1 cellular context compared by ENCODE assay signal in genomic region chr15:63870403-63871209, GRCh38.
TF ChIP-seq lines count a peak whose summit lies in the region.

No MANE protein-coding gene starts in this region.

TF ChIP-seq in K562, 482 proteins besides CTCF, POLR2A, EP300 and RAD21 (continued from another document and continues in another):
- TF ChIP-seq FOXO4 (CRISPR knock-in tag; IDR thresholded peaks at IDR 0.05) (no peak), ZNF41 (CRISPR knock-in tag; conservative IDR thresholded peaks at IDR 0.05) (no peak), ZNF165 (CRISPR knock-in tag; IDR thresholded peaks at IDR 0.05; ENCODE audit: borderline replicate concordance) (0 out of 2 replicates have a peak, but pooled peaks have one; percentile 44), GABPB1 (CRISPR knock-in tag; IDR thresholded peaks at IDR 0.05) (peak; percentile 76), HINFP (tag; conservative IDR thresholded peaks at IDR 0.05; ENCODE audit: low read depth) (no peak; the same call in 1 of the 2 replicates), GTF2B (IDR thresholded peaks at IDR 0.05; ENCODE audit: extremely low read depth, insufficient read length) (no peak), ZBTB26 (CRISPR knock-in tag; IDR thresholded peaks at IDR 0.05) (no peak), NR2C2 (CRISPR knock-in tag; IDR thresholded peaks at IDR 0.05) (peak; percentile 89), NR2C2 (tag; IDR thresholded peaks at IDR 0.05) (no peak), EHMT2 (IDR thresholded peaks at IDR 0.05) (peak; percentile 100), AFF1 (IDR thresholded peaks at IDR 0.05; ENCODE audit: low read depth in 1 of 2, partially characterized antibody in 2 of 2) (peak in 1 of 2 experiments; percentile 99), PHTF2 (CRISPR knock-in tag; IDR thresholded peaks at IDR 0.05) (no peak), ZNF384 (IDR thresholded peaks at IDR 0.05; ENCODE audit: low read depth, low read length) (no peak), FOXJ3 (CRISPR knock-in tag; IDR thresholded peaks at IDR 0.05) (no peak; the same call in 1 of the 2 replicates), MNT (conservative IDR thresholded peaks at IDR 0.05) (peak; percentile 76 to 91), NKRF (IDR thresholded peaks at IDR 0.05; ENCODE audit: borderline replicate concordance) (peak; percentile 84; the same call in 1 of the 2 replicates), NR4A1 (CRISPR knock-in tag; IDR thresholded peaks at IDR 0.05) (no peak), NR4A1 (tag; IDR thresholded peaks at IDR 0.05) (no peak), ZBTB11 (CRISPR knock-in tag; IDR thresholded peaks at IDR 0.05) (peak in 1 of 3 experiments; percentile 72; a peak in 1 of 6 replicates), ZBTB1 (CRISPR knock-in tag; IDR thresholded peaks at IDR 0.05; ENCODE audit: borderline replicate concordance, low read depth) (peak; percentile 73; the same call in 1 of the 2 replicates), MEIS2 (IDR thresholded peaks at IDR 0.05; ENCODE audit: partially characterized antibody) (peak; percentile 72), ETS1 (conservative IDR thresholded peaks at IDR 0.05; ENCODE audit: control insufficient read depth, low read depth, low read length) (peak; percentile 47; the same call in 1 of the 2 replicates), RERE (CRISPR knock-in tag; IDR thresholded peaks at IDR 0.05; ENCODE audit: borderline replicate concordance) (peak; percentile 70; the same call in 1 of the 2 replicates), THRA (IDR thresholded peaks at IDR 0.05) (no peak), GTF2E2 (tag; IDR thresholded peaks at IDR 0.05) (no peak), ZNF79 (CRISPR knock-in tag; IDR thresholded peaks at IDR 0.05; ENCODE audit: low read depth) (no peak)
